Comparison of ENCODE assay signal across 8 cellular contexts in the genomic region with DNA sequence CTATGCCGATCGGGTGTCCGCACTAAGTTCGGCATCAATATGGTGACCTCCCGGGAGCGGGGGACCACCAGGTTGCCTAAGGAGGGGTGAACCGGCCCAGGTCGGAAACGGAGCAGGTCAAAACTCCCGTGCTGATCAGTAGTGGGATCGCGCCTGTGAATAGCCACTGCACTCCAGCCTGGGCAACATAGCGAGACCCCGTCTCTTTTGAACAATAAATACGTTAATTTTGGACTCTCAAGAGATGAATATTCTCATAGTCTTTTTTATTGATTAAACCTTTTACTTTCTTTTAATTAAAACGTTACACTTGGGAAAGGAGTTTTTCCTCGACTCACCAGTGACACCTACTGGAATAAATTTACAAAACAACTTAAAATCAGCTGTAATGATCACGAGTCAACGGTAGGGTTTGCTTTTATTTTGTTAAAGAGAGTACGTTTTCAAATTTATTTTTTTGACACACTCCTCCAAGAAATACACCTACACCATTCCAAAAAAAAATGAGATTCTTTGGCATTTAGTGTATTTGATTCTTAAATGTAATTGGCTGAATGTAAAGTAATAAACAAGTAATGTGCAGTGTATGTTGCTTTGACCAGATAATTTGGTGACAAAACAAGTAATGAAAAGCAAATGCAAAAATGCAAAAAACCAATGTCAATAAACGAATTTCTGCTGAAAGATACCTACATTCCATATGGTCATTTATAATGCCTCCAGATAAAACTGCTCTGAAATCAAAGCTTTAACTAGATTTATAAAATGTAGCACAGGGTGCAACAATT. TPM values are rescaled to one million over a fixed set of nuclear protein-coding genes. Genes with fewer than 3 reads are reported as not detected.
A peak's percentile ranks its signal among the peaks of the same experiment; 100 is the strongest.
DNase-seq lines count a peak whose midpoint lies in the region; ATAC-seq lines count a peak whose summit lies in the region.

No MANE protein-coding gene starts in this region.

- in situ Hi-C loops in Caki2 (cut with HindIII; ENCODE audit: low pct_unique_long_range_greater_than_20kb, low sequenced_read_pairs): no loop called here

- H3K36me3 ChIP-seq in esophagus (ENCODE audit: control insufficient read depth in 2 of 2, insufficient read depth in 2 of 2, low read length in 1 of 2): peaks cover 0 to 10% of the 10 kb centered on the region in 2 donors

- 2 to 3% methylated on average over 11 to 12 of the region's 21 CpGs for WGBS in esophagus, 2 donors

- H3K27ac ChIP-seq in esophagus (ENCODE audit: low read depth in 2 of 2, low read length in 1 of 2) (peak overlapping the region; percentile 83 to 93), temporal lobe (ENCODE audit: low read depth, low read length) (peak overlapping the region; percentile 74)

- peaks cover 0 to 2% of the 10 kb centered on the region in 2 donors for H3K4me1 ChIP-seq in esophagus (ENCODE audit: control insufficient read depth in 2 of 2, insufficient read depth in 2 of 2, low read length in 1 of 2)

- peak; percentile 14 for ATAC-seq in GM19468 (IDR thresholded peaks at IDR 0.05; ENCODE audit: extremely low read depth, unreplicated experiment)
- peak; percentile 28 for ATAC-seq in HG03565 (IDR thresholded peaks at IDR 0.05; ENCODE audit: unreplicated experiment)

- DNase-seq in Caki2 (ENCODE audit: low read depth) (peak; percentile 82), NCI-H748 treated with DMSO at 0.1 percent for 48 hours (lab: John Stamatoyannopoulos, UW) (peak; percentile 65), myocyte (ENCODE audit: low read depth) (peak; percentile 78)
- DNase-seq in activated CD8-positive, alpha-beta memory T cell treated with anti-CD3 and anti-CD28 coated beads, Interleukin-2, amount 50 U/mL, for 4 hours: peak; percentile 49

- H3K27me3 ChIP-seq in esophagus (ENCODE audit: control insufficient read depth in 1 of 2, insufficient read depth in 2 of 2, low read length in 2 of 2): no peaks in the 10 kb centered on the region

- peak overlapping the region in 1 of 2 donors; percentile 98 for H3K4me3 ChIP-seq in esophagus (ENCODE audit: low read depth in 1 of 2, low read length in 2 of 2)

- no peaks in the 10 kb centered on the region for H3K9me3 ChIP-seq in esophagus (ENCODE audit: control insufficient read depth in 2 of 2, insufficient read depth in 1 of 2, low read depth in 1 of 2, low read length in 1 of 2)

RNA-seq across cellular contexts. Expression of a gene that starts 0.7 kb away (rescaled TPM):
- 2,537 and 2,579 TPM in 2 replicates for total RNA-seq in Caki2 (2014; rRNA removed; shearing (Covaris generic); ENCODE audit: low replicate concordance)
- 1,000 to 10,000 TPM in 1 of 2 donors, 100 to 1,000 TPM in 1; 861 to 2,600 TPM for polyA plus RNA-seq in esophagus
- total RNA-seq in myocyte (2,887 and 4,246 TPM in 2 replicates), temporal lobe (2,439 TPM)
- 2,528 TPM for polyA plus RNA-seq in myocyte (2012)

RNA-seq across cellular contexts. Expression of a gene that starts 11.9 kb away (rescaled TPM):
- total RNA-seq in Caki2 (2014; rRNA removed; shearing (Covaris generic); ENCODE audit: low replicate concordance): 26.7 and 30.1 TPM in 2 replicates
- 1 to 10 TPM; 4.3 to 9.0 TPM for polyA plus RNA-seq in esophagus
- total RNA-seq in myocyte (6.6 and 9.1 TPM in 2 replicates), temporal lobe (3.0 TPM)
- 6.5 TPM for polyA plus RNA-seq in myocyte (2012)

RNA-seq across cellular contexts. Expression of a gene that starts 33.6 kb away (rescaled TPM):
- total RNA-seq in Caki2 (2014; rRNA removed; shearing (Covaris generic); ENCODE audit: low replicate concordance): 181 and 221 TPM in 2 replicates
- 100 to 1,000 TPM; 405 to 519 TPM for polyA plus RNA-seq in esophagus
- 120 and 143 TPM in 2 replicates for total RNA-seq in myocyte
- polyA plus RNA-seq in myocyte (2012): 266 TPM
- 73.0 TPM for total RNA-seq in temporal lobe

RNA-seq across cellular contexts. Expression of a gene that starts 33.7 kb away (rescaled TPM):
- total RNA-seq in Caki2 (2014; rRNA removed; shearing (Covaris generic); ENCODE audit: low replicate concordance): 55.4 and 58.9 TPM in 2 replicates
- polyA plus RNA-seq in esophagus: 10 to 100 TPM in 1 of 2 donors, 1 to 10 TPM in 1; 9.2 to 10.8 TPM
- total RNA-seq in myocyte: 66.5 and 69.9 TPM in 2 replicates
- polyA plus RNA-seq in myocyte (2012): 32.1 TPM
- 25.6 TPM for total RNA-seq in temporal lobe

RNA-seq across cellular contexts. Expression of a gene that starts 48.2 kb away (rescaled TPM):
- 5.3 and 11.0 TPM in 2 replicates for total RNA-seq in Caki2 (2014; rRNA removed; shearing (Covaris generic); ENCODE audit: low replicate concordance)
- 1 to 10 TPM; 2.3 to 5.2 TPM for polyA plus RNA-seq in esophagus
- total RNA-seq in myocyte (12.5 and 15.6 TPM in 2 replicates), temporal lobe (13.0 TPM)
- polyA plus RNA-seq in myocyte (2012): 5.2 TPM
